Comparison of ENCODE assay signal across 8 cellular contexts in genomic region chr17:75393523-75394331, GRCh38.
DNase-seq lines count a peak whose midpoint lies in the region; ATAC-seq lines count a peak whose summit lies in the region.

No MANE protein-coding gene starts in this region.

- no peaks in the 10 kb centered on the region for H3K9me3 Mint-ChIP-seq in central memory CD8-positive, alpha-beta T cell

- DNase-seq in 8988T = peak; percentile 67
- peak; percentile 99 for DNase-seq in NCI-H226
- peak; percentile 58 for DNase-seq in activated CD4-positive, CD25-positive, alpha-beta regulatory T cell treated with anti-CD3 and anti-CD28 coated beads, Interleukin-2, amount 50 U/mL, for 16 hours (ENCODE audit: low read depth, low spot score)
- DNase-seq in central memory CD8-positive, alpha-beta T cell (ENCODE audit: low spot score in 2 of 2) = peak; percentile 62 to 63
- peak; percentile 100 for DNase-seq in islet precursor cell
- DNase-seq in stimulated activated CD4-positive, alpha-beta T cell treated with anti-CD3 and anti-CD28 coated beads, Interleukin-12 subunit alpha, Interleukin-12 subunit beta, amount 100 ng/mL, for 24 hours (ENCODE audit: low read depth in 2 of 2) = peak; percentile 69 to 80

- peak overlapping the region; percentile 78 for H3K27ac Mint-ChIP-seq in central memory CD8-positive, alpha-beta T cell (ENCODE audit: low read depth)

- peaks cover 79% of the 10 kb centered on the region for H3K4me1 Mint-ChIP-seq in central memory CD8-positive, alpha-beta T cell

- H3K4me3 Mint-ChIP-seq in central memory CD8-positive, alpha-beta T cell = peak overlapping the region; percentile 90

- ATAC-seq in GM18520 (IDR thresholded peaks at IDR 0.05; ENCODE audit: unreplicated experiment) (peak; percentile 83), HG03159 (IDR thresholded peaks at IDR 0.05; ENCODE audit: unreplicated experiment) (peak; percentile 85)
- peak; percentile 86 for ATAC-seq in central memory CD8-positive, alpha-beta T cell (replicated peaks; ENCODE audit: extremely low read depth, poor library complexity, severe bottlenecking)

- peaks cover 43% of the 10 kb centered on the region for H3K36me3 Mint-ChIP-seq in central memory CD8-positive, alpha-beta T cell (ENCODE audit: insufficient read depth)

- H3K27me3 Mint-ChIP-seq in central memory CD8-positive, alpha-beta T cell = no peaks in the 10 kb centered on the region

Comparison
In these comparisons a context has a peak if more than half of its experiments do, and no peak if none do; other contexts are left out.
1. Peak in every context shown above with its lines: DNase-seq and ATAC-seq.